Comparison of ENCODE assay signal across 31 cellular contexts in the genomic region with DNA sequence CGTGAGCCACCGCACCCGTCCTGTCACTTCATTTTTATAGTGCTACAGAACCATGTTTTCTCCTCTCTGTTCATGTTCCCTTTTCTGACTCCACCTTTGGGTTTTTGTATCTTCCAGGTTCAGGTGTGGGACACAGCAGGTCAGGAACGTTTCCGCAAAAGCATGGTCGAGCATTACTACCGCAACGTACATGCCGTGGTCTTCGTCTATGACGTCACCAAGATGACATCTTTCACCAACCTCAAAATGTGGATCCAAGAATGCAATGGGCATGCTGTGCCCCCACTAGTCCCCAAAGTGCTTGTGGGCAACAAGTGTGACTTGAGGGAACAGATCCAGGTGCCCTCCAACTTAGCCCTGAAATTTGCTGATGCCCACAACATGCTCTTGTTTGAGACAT. TPM values are rescaled to one million over a fixed set of nuclear protein-coding genes. Genes with fewer than 3 reads are reported as not detected.
A peak's percentile ranks its signal among the peaks of the same experiment; 100 is the strongest.
DNase-seq lines count a peak whose midpoint lies in the region; ATAC-seq and TF ChIP-seq lines count a peak whose summit lies in the region.
"Had no signal": no experiment of that assay in that cellular context is flagged by ENCODE, and none has a peak within 500 bp of the region (broad histone marks: within the 10 kb centered on the region; RNA-seq: fewer than 3 reads in every experiment).

No MANE protein-coding gene starts in this region.

- H3K4me3 ChIP-seq in DOHH2 (ENCODE audit: low read length) = peak overlapping the region; percentile 59
- H3K4me3 ChIP-seq: breast epithelium, left lung, pancreas, SK-N-MC, testis had no signal

- CTCF ChIA-PET in activated CD8-positive, alpha-beta memory T cell treated with anti-CD3 and anti-CD28 coated beads, Interleukin-2, amount 10 ng/mL, durations not matched to agents 7 days and 5 days (lab: Charles Lee) = no interaction called here

- H3K27me3 ChIP-seq in DOHH2 (ENCODE audit: control insufficient read depth, low read length) = no peaks in the 10 kb centered on the region
- H3K27me3 ChIP-seq: foreskin keratinocyte, left lung, testis had no signal

- H3K4me1 ChIP-seq in DOHH2 (ENCODE audit: control insufficient read depth, low read length) = peaks cover 68% of the 10 kb centered on the region
- H3K4me1 ChIP-seq: breast epithelium, left lung, pancreas, testis had no signal

- no peak for ATAC-seq in activated CD8-positive, alpha-beta memory T cell treated with anti-CD3 and anti-CD28 coated beads, Interleukin-2, amount 10 ng/mL, durations not matched to agents 7 days and 5 days
- ATAC-seq in activated T-helper 17 cell treated with anti-CD3 and anti-CD28 coated beads, Interleukin-2, amount 50 U/mL, for 72 hours (replicated peaks) = no peak
- no peak for ATAC-seq in natural killer cell
- ATAC-seq in GM21360 (IDR thresholded peaks at IDR 0.05; ENCODE audit: unreplicated experiment) = no peak
- no peak for ATAC-seq in HG03342 (IDR thresholded peaks at IDR 0.05; ENCODE audit: unreplicated experiment)
- ATAC-seq: esophagus mucosa, foreskin keratinocyte, left lung, pancreas, right cardiac atrium, WTC11 had no signal

- no peak for TF ChIP-seq CTCF in DOHH2 (IDR thresholded peaks at IDR 0.05; ENCODE audit: low read depth, low read length, poor library complexity, severe bottlenecking)
- TF ChIP-seq CTCF in natural killer cell (IDR thresholded peaks at IDR 0.05) = no peak

- H3K27ac ChIP-seq in DOHH2 (ENCODE audit: low read depth, low read length) = peak overlapping the region; percentile 94
- H3K27ac ChIP-seq: breast epithelium, C4-2B, foreskin keratinocyte, left lung, pancreas, RWPE1, SK-N-MC, testis had no signal

- H3K9me2 ChIP-seq in DOHH2 (replicated peaks; ENCODE audit: control insufficient read depth, low read length) = no peaks in the 10 kb centered on the region

- H3K4me1 Mint-ChIP-seq in activated CD8-positive, alpha-beta memory T cell treated with anti-CD3 and anti-CD28 coated beads, Interleukin-2, amount 10 ng/mL, durations not matched to agents 7 days and 5 days = peaks cover 33% of the 10 kb centered on the region
- H3K4me1 Mint-ChIP-seq in activated T-helper 17 cell treated with anti-CD3 and anti-CD28 coated beads, Interleukin-2, amount 50 U/mL, for 72 hours = peaks cover 5% of the 10 kb centered on the region
- peaks cover 5 to 15% of the 10 kb centered on the region in 2 donors for H3K4me1 Mint-ChIP-seq in natural killer cell
- H3K4me1 Mint-ChIP-seq: WTC11 had no signal

- H3K4me3 Mint-ChIP-seq in activated CD8-positive, alpha-beta memory T cell treated with anti-CD3 and anti-CD28 coated beads, Interleukin-2, amount 10 ng/mL, durations not matched to agents 7 days and 5 days = no peak overlapping the region
- peak overlapping the region; percentile 48 for H3K4me3 Mint-ChIP-seq in activated T-helper 17 cell treated with anti-CD3 and anti-CD28 coated beads, Interleukin-2, amount 50 U/mL, for 72 hours
- H3K4me3 Mint-ChIP-seq in natural killer cell = no peak overlapping the region
- H3K4me3 Mint-ChIP-seq: HFFc6; naive B cell; stimulated activated naive B cell treated with anti-CD40 and anti-IgM and Interleukin-4, amounts not matched to agents 10 μg/mL and 1 μg/mL and 100 μg/mL, for 72 hours; WTC11 had no signal

- H3K9me3 ChIP-seq in DOHH2 (ENCODE audit: control insufficient read depth, insufficient read depth, low read length) = no peaks in the 10 kb centered on the region
- H3K9me3 ChIP-seq: breast epithelium, left lung, pancreas, testis had no signal

- peaks cover 21% of the 10 kb centered on the region for H3K36me3 Mint-ChIP-seq in activated CD8-positive, alpha-beta memory T cell treated with anti-CD3 and anti-CD28 coated beads, Interleukin-2, amount 10 ng/mL, durations not matched to agents 7 days and 5 days
- peaks cover 25% of the 10 kb centered on the region for H3K36me3 Mint-ChIP-seq in activated T-helper 17 cell treated with anti-CD3 and anti-CD28 coated beads, Interleukin-2, amount 50 U/mL, for 72 hours (ENCODE audit: low read depth)
- no peaks in the 10 kb centered on the region for H3K36me3 Mint-ChIP-seq in natural killer cell
- H3K36me3 Mint-ChIP-seq: naive B cell, WTC11 had no signal

- peaks cover 27% of the 10 kb centered on the region for H3F3A ChIP-seq in DOHH2 (ENCODE audit: control insufficient read depth, insufficient read depth)

- peaks cover 33% of the 10 kb centered on the region for H3K36me3 ChIP-seq in DOHH2 (ENCODE audit: control insufficient read depth, low read length)
- H3K36me3 ChIP-seq: breast epithelium, left lung, pancreas had no signal

- peaks cover 33% of the 10 kb centered on the region for H3K79me2 ChIP-seq in DOHH2 (ENCODE audit: control insufficient read depth, low read length)

- H4K20me1 ChIP-seq in DOHH2 (ENCODE audit: control insufficient read depth, insufficient read depth, low read depth, low read length) = no peaks in the 10 kb centered on the region

- H3K4me2 ChIP-seq in DOHH2 (ENCODE audit: low read length) = peak overlapping the region; percentile 75

- H3K9me3 Mint-ChIP-seq in activated CD8-positive, alpha-beta memory T cell treated with anti-CD3 and anti-CD28 coated beads, Interleukin-2, amount 10 ng/mL, durations not matched to agents 7 days and 5 days (ENCODE audit: low read depth) = no peaks in the 10 kb centered on the region
- H3K9me3 Mint-ChIP-seq in activated T-helper 17 cell treated with anti-CD3 and anti-CD28 coated beads, Interleukin-2, amount 50 U/mL, for 72 hours = no peaks in the 10 kb centered on the region
- H3K9me3 Mint-ChIP-seq in natural killer cell = no peaks in the 10 kb centered on the region
- H3K9me3 Mint-ChIP-seq: effector memory CD8-positive, alpha-beta T cell; HFFc6; naive B cell; stimulated activated naive B cell treated with anti-CD40 and anti-IgM and Interleukin-4, amounts not matched to agents 10 μg/mL and 1 μg/mL and 100 μg/mL, for 72 hours; WTC11 had no signal

- peak overlapping the region; percentile 73 for H3K27ac Mint-ChIP-seq in activated CD8-positive, alpha-beta memory T cell treated with anti-CD3 and anti-CD28 coated beads, Interleukin-2, amount 10 ng/mL, durations not matched to agents 7 days and 5 days
- no peak overlapping the region for H3K27ac Mint-ChIP-seq in activated T-helper 17 cell treated with anti-CD3 and anti-CD28 coated beads, Interleukin-2, amount 50 U/mL, for 72 hours
- peak overlapping the region; percentile 39 to 70 for H3K27ac Mint-ChIP-seq in natural killer cell
- H3K27ac Mint-ChIP-seq: HFFc6; stimulated activated naive B cell treated with anti-CD40 and anti-IgM and Interleukin-4, amounts not matched to agents 10 μg/mL and 1 μg/mL and 100 μg/mL, for 72 hours; WTC11 had no signal

- no peaks in the 10 kb centered on the region for H3K27me3 Mint-ChIP-seq in activated CD8-positive, alpha-beta memory T cell treated with anti-CD3 and anti-CD28 coated beads, Interleukin-2, amount 10 ng/mL, durations not matched to agents 7 days and 5 days
- no peaks in the 10 kb centered on the region for H3K27me3 Mint-ChIP-seq in activated T-helper 17 cell treated with anti-CD3 and anti-CD28 coated beads, Interleukin-2, amount 50 U/mL, for 72 hours
- H3K27me3 Mint-ChIP-seq in natural killer cell (ENCODE audit: low read depth in 2 of 2) = no peaks in the 10 kb centered on the region
- H3K27me3 Mint-ChIP-seq: effector memory CD8-positive, alpha-beta T cell had no signal

- intact Hi-C loops in natural killer cell (cut with micrococcal nuclease) = no loop called here

- DNase-seq in activated CD8-positive, alpha-beta memory T cell treated with anti-CD3 and anti-CD28 coated beads, Interleukin-2, amount 10 ng/mL, durations not matched to agents 7 days and 5 days = no peak
- DNase-seq in activated CD8-positive, alpha-beta memory T cell treated with anti-CD3 and anti-CD28 coated beads, Interleukin-2, amount 50 U/mL, for 4 hours = no peak
- no peak for DNase-seq in natural killer cell
- no peak for DNase-seq in pons (ENCODE audit: low spot score)
- DNase-seq: activated gamma-delta T cell; amniotic stem cell; DMS 273 treated with DMSO at 0.1 percent for 48 hours; effector memory CD8-positive, alpha-beta T cell; foreskin keratinocyte; HFFc6; left lung; naive B cell; NCI-H1048; NCI-H187 treated with DMSO at 0.1 percent for 48 hours; NCI-H69; pancreas; right cardiac atrium; stimulated activated CD4-positive, alpha-beta T cell treated with anti-CD3 and anti-CD28 coated beads, Interleukin-4, amount 100 ng/mL, for 1 hour; stimulated activated naive B cell treated with anti-CD40 and anti-IgM and Interleukin-4, amounts not matched to agents 10 μg/mL and 1 μg/mL and 100 μg/mL, for 72 hours; T1000; testis had no signal

RNA-seq across cellular contexts. Expression of gene RAB33A, which starts 12.4 kb away (rescaled TPM):
- 10 to 100 TPM; 38.8 to 41.1 TPM for total RNA-seq in activated CD8-positive, alpha-beta memory T cell treated with anti-CD3 and anti-CD28 coated beads, Interleukin-2, amount 10 ng/mL, durations not matched to agents 7 days and 5 days
- total RNA-seq in activated T-helper 17 cell treated with anti-CD3 and anti-CD28 coated beads, Interleukin-2, amount 50 U/mL, for 72 hours = 10 to 100 TPM; 34.6 to 36.1 TPM
- total RNA-seq in natural killer cell = 1 to 10 TPM; 3.2 to 4.4 (median 4.4) TPM
- total RNA-seq: foreskin keratinocyte had no signal

RNA-seq across cellular contexts. Expression of gene AIFM1, which starts 18.5 kb away (rescaled TPM):
- 10 to 100 TPM; 47.3 to 59.6 TPM for total RNA-seq in activated CD8-positive, alpha-beta memory T cell treated with anti-CD3 and anti-CD28 coated beads, Interleukin-2, amount 10 ng/mL, durations not matched to agents 7 days and 5 days
- 10 to 100 TPM; 25.4 to 67.3 TPM for total RNA-seq in activated T-helper 17 cell treated with anti-CD3 and anti-CD28 coated beads, Interleukin-2, amount 50 U/mL, for 72 hours
- 10 to 100 TPM; 16.2 to 21.1 (median 17.0) TPM for total RNA-seq in natural killer cell

Comparison
In these comparisons a context has a peak if more than half of its experiments do, and no peak if none do; other contexts are left out.
1. RNA of gene RAB33A, which starts 12.4 kb away (total RNA-seq): 38.8 to 41.1 TPM in activated CD8-positive, alpha-beta memory T cell treated with anti-CD3 and anti-CD28 coated beads, Interleukin-2, amount 10 ng/mL, durations not matched to agents 7 days and 5 days and 34.6 to 36.1 TPM in activated T-helper 17 cell treated with anti-CD3 and anti-CD28 coated beads, Interleukin-2, amount 50 U/mL, for 72 hours; 3.2 to 4.4 TPM in natural killer cell; every median in the first group is over 4 times any median in the second.